ENCODE assay signal across 15 cellular contexts in genomic region chr5:73908440-73908839, GRCh38.
A peak's percentile ranks its signal among the peaks of the same experiment; 100 is the strongest.
DNase-seq lines count a peak whose midpoint lies in the region; ATAC-seq and FAIRE-seq lines count a peak whose summit lies in the region.
"Had no signal": no experiment of that assay in that cellular context is flagged by ENCODE, and none has a peak within 500 bp of the region (broad histone marks: within the 10 kb centered on the region; RNA-seq: fewer than 3 reads in every experiment).

No MANE protein-coding gene starts in this region.

- 69 to 90% (median 77%) methylated on average over 2 of the region's 2 CpGs for WGBS in small intestine, 3 donors

- no peaks in the 10 kb centered on the region for H3K27me3 ChIP-seq in small intestine (ENCODE audit: control insufficient read depth in 2 of 2, insufficient read depth in 2 of 2, low read length in 2 of 2)
- H3K27me3 ChIP-seq: BLaER1 had no signal

- no peak overlapping the region for H3K27ac ChIP-seq in small intestine (ENCODE audit: low read depth in 1 of 2, low read length in 1 of 2)
- H3K27ac ChIP-seq: BLaER1 had no signal

- peaks cover 0 to 2% of the 10 kb centered on the region in 2 donors for H3K36me3 ChIP-seq in small intestine (ENCODE audit: control insufficient read depth in 2 of 2, insufficient read depth in 2 of 2, low read length in 2 of 2)
- H3K36me3 ChIP-seq: BLaER1 had no signal

- no peak for FAIRE-seq in small intestine (lab: Jason Lieb, UNC)

- H3K4me1 ChIP-seq in small intestine (ENCODE audit: control insufficient read depth in 2 of 2, insufficient read depth in 1 of 2, low read depth in 1 of 2, low read length in 1 of 2): no peaks in the 10 kb centered on the region

- H3K4me3 ChIP-seq in small intestine (ENCODE audit: low read depth in 1 of 2, low read length in 2 of 2): no peak overlapping the region
- H3K4me3 ChIP-seq: BLaER1 had no signal

- H3K9me3 ChIP-seq in small intestine (ENCODE audit: control insufficient read depth, low read depth): no peaks in the 10 kb centered on the region
- H3K9me3 ChIP-seq: BLaER1 had no signal

- peak; percentile 55 for DNase-seq in EH (ENCODE audit: low read depth)
- DNase-seq in NCI-H69 (lab: John Stamatoyannopoulos, UW): peak; percentile 64
- peak; percentile 37 for DNase-seq in dermis blood vessel endothelial cell
- peak; percentile 16 to 68 for DNase-seq in lung microvascular endothelial cell (ENCODE audit: low read depth in 2 of 2)
- no peak for DNase-seq in small intestine
- no peak for DNase-seq in stimulated activated CD4-positive, alpha-beta T cell treated with anti-CD3 and anti-CD28 coated beads, Interleukin-4, amount 100 ng/mL, for 4 hours
- no peak for DNase-seq in inferior parietal cortex (ENCODE audit: extremely low spot score)
- DNase-seq: DMS153, H7, NCI-H1436 treated with DMSO at 0.1 percent for 48 hours, NCI-H2107, NCI-H82, SHP77 treated with DMSO at 0.1 percent for 48 hours had no signal

- no peak for ATAC-seq in GM18909 (IDR thresholded peaks at IDR 0.05; ENCODE audit: poor library complexity, unreplicated experiment)

Comparison
In these comparisons a context has a peak if more than half of its experiments do, and no peak if none do; other contexts are left out.
1. DNase-seq: peak in EH (single experiment), NCI-H69 (single experiment), dermis blood vessel endothelial cell (single experiment) and lung microvascular endothelial cell (2 of 2); none in small intestine (single experiment), stimulated activated CD4-positive, alpha-beta T cell treated with anti-CD3 and anti-CD28 coated beads, Interleukin-4, amount 100 ng/mL, for 4 hours (0 of 2) and inferior parietal cortex (single experiment).